9 cellular contexts compared by ENCODE assay signal in genomic region chrX:11944486-11944885, GRCh38.
DNase-seq lines count a peak whose midpoint lies in the region; ATAC-seq and TF ChIP-seq lines count a peak whose summit lies in the region.
"Had no signal": no experiment of that assay in that cellular context is flagged by ENCODE, and none has a peak within 500 bp of the region (broad histone marks: within the 10 kb centered on the region; RNA-seq: fewer than 3 reads in every experiment).

No MANE protein-coding gene starts in this region.

- H3K36me3 Mint-ChIP-seq in activated CD4-positive, alpha-beta memory T cell treated with anti-CD3 and anti-CD28 coated beads, Interleukin-2, amount 10 ng/mL, durations not matched to agents 7 days and 5 days (ENCODE audit: low read depth) = no peaks in the 10 kb centered on the region

- H3K27me3 ChIP-seq in left ventricle myocardium inferior (ENCODE audit: low read depth) = no peaks in the 10 kb centered on the region

- POLR2A ChIA-PET in activated CD4-positive, alpha-beta memory T cell treated with anti-CD3 and anti-CD28 coated beads, Interleukin-2, amount 10 ng/mL, durations not matched to agents 7 days and 5 days (lab: Charles Lee) = no interaction called here

- H3K36me3 ChIP-seq in left ventricle myocardium inferior = no peaks in the 10 kb centered on the region

- no peak overlapping the region for H3K4me3 Mint-ChIP-seq in activated CD4-positive, alpha-beta memory T cell treated with anti-CD3 and anti-CD28 coated beads, Interleukin-2, amount 10 ng/mL, durations not matched to agents 7 days and 5 days

- no peaks in the 10 kb centered on the region for H3K4me1 ChIP-seq in left ventricle myocardium inferior

- no peaks in the 10 kb centered on the region for H3K9me3 ChIP-seq in left ventricle myocardium inferior (replicated peaks)

- CTCF ChIA-PET in activated CD4-positive, alpha-beta memory T cell treated with anti-CD3 and anti-CD28 coated beads, Interleukin-2, amount 10 ng/mL, durations not matched to agents 7 days and 5 days (lab: Charles Lee) = no interaction called here

- H3K4me1 Mint-ChIP-seq in activated CD4-positive, alpha-beta memory T cell treated with anti-CD3 and anti-CD28 coated beads, Interleukin-2, amount 10 ng/mL, durations not matched to agents 7 days and 5 days = no peaks in the 10 kb centered on the region

- H3K27ac Mint-ChIP-seq in activated CD4-positive, alpha-beta memory T cell treated with anti-CD3 and anti-CD28 coated beads, Interleukin-2, amount 10 ng/mL, durations not matched to agents 7 days and 5 days = no peak overlapping the region

- TF ChIP-seq CTCF in left ventricle myocardium inferior (IDR thresholded peaks at IDR 0.05; ENCODE audit: borderline replicate concordance) (peak; percentile 55), fibroblast of mammary gland (conservative IDR thresholded peaks at IDR 0.05; ENCODE audit: control insufficient read depth, insufficient read depth, low read depth, low read length) (peak; percentile 69)

- intact Hi-C loops in left ventricle myocardium inferior (cut with micrococcal nuclease) = no loop called here
- intact Hi-C loops in Right ventricle myocardium superior (cut with DNase I) = no loop called here

- DNase-seq in left ventricle myocardium inferior = no peak
- no peak for DNase-seq in Right ventricle myocardium superior
- DNase-seq in NCI-H748 treated with DMSO at 0.1 percent for 48 hours (lab: John Stamatoyannopoulos, UW) = peak; percentile 37
- DNase-seq in fibroblast of mammary gland (ENCODE audit: low read depth) = peak; percentile 68
- DNase-seq in DMS79 treated with DMSO at 0.1 percent for 48 hours (lab: John Stamatoyannopoulos, UW) = no peak
- no peak for DNase-seq in cerebellar nuclear complex (lab: John Stamatoyannopoulos, UW)
- DNase-seq in activated CD4-positive, alpha-beta memory T cell treated with anti-CD3 and anti-CD28 coated beads, Interleukin-2, amount 10 ng/mL, durations not matched to agents 7 days and 5 days = no peak

- H3K27ac ChIP-seq in left ventricle myocardium inferior (replicated peaks) = no peak overlapping the region

- H3K4me3 ChIP-seq in left ventricle myocardium inferior (no peak overlapping the region), fibroblast of mammary gland (ENCODE audit: control insufficient read depth, low read depth, low read length) (no peak overlapping the region)

- ATAC-seq in Right ventricle myocardium superior (ENCODE audit: poor library complexity) = no peak
- no peak for ATAC-seq in GM21447 (IDR thresholded peaks at IDR 0.05; ENCODE audit: unreplicated experiment)
- ATAC-seq: right cardiac atrium had no signal

- no peaks in the 10 kb centered on the region for H3K27me3 Mint-ChIP-seq in activated CD4-positive, alpha-beta memory T cell treated with anti-CD3 and anti-CD28 coated beads, Interleukin-2, amount 10 ng/mL, durations not matched to agents 7 days and 5 days

- no peaks in the 10 kb centered on the region for H3K9me3 Mint-ChIP-seq in activated CD4-positive, alpha-beta memory T cell treated with anti-CD3 and anti-CD28 coated beads, Interleukin-2, amount 10 ng/mL, durations not matched to agents 7 days and 5 days

Comparison
In these comparisons a context has a peak if more than half of its experiments do, and no peak if none do; other contexts are left out.
1. DNase-seq: peak in NCI-H748 treated with DMSO at 0.1 percent for 48 hours (single experiment) and fibroblast of mammary gland (single experiment); none in left ventricle myocardium inferior (single experiment), Right ventricle myocardium superior (single experiment), DMS79 treated with DMSO at 0.1 percent for 48 hours (single experiment), cerebellar nuclear complex (0 of 2) and activated CD4-positive, alpha-beta memory T cell treated with anti-CD3 and anti-CD28 coated beads, Interleukin-2, amount 10 ng/mL, durations not matched to agents 7 days and 5 days (single experiment).